Comparison of ENCODE assay signal across 9 cellular contexts in genomic region chr6:16712250-16712930, GRCh38. TPM values are rescaled to one million over a fixed set of nuclear protein-coding genes. Genes with fewer than 3 reads are reported as not detected.
DNase-seq lines count a peak whose midpoint lies in the region; ATAC-seq, FAIRE-seq and TF ChIP-seq lines count a peak whose summit lies in the region.
"Had no signal": no experiment of that assay in that cellular context is flagged by ENCODE, and none has a peak within 500 bp of the region (broad histone marks: within the 10 kb centered on the region; RNA-seq: fewer than 3 reads in every experiment).

No MANE protein-coding gene starts in this region.

- peaks cover 0 to 5% of the 10 kb centered on the region in 2 experiments for H3K36me3 ChIP-seq in keratinocyte (ENCODE audit: control insufficient read depth in 2 of 2, extremely low read depth in 1 of 2, insufficient read depth in 2 of 2, low read length in 2 of 2)
- no peaks in the 10 kb centered on the region for H3K36me3 ChIP-seq in thymus (ENCODE audit: control insufficient read depth, insufficient read depth)
- no peaks in the 10 kb centered on the region for H3K36me3 ChIP-seq in MG63

- no peaks in the 10 kb centered on the region for H3K9me3 ChIP-seq in keratinocyte (ENCODE audit: control insufficient read depth, low read depth, low read length)
- H3K9me3 ChIP-seq in thymus (ENCODE audit: control insufficient read depth): no peaks in the 10 kb centered on the region
- H3K9me3 ChIP-seq in MG63: no peaks in the 10 kb centered on the region

- peak overlapping the region; percentile 60 for H3K4me3 Mint-ChIP-seq in activated T-helper 1 cell treated with anti-CD3 and anti-CD28 coated beads, Interleukin-12 subunit alpha, Interleukin-12 subunit beta, Interleukin-2, Interleukin-4 antibody, amounts not matched to agents 30 ng/mL and 10 ng/mL and 1 ng/mL, durations not matched to agents 14 hours and 24 hours and 36 hours

- peak overlapping the region; percentile 51 for H2AFZ ChIP-seq in keratinocyte (ENCODE audit: control insufficient read depth, low read length)

- peak; percentile 75 for ATAC-seq in GM18867 (IDR thresholded peaks at IDR 0.05; ENCODE audit: unreplicated experiment)
- peak; percentile 73 for ATAC-seq in HG03196 (IDR thresholded peaks at IDR 0.05; ENCODE audit: unreplicated experiment)
- no peak for ATAC-seq in GM19328 (IDR thresholded peaks at IDR 0.05; ENCODE audit: unreplicated experiment)

- FAIRE-seq in keratinocyte (lab: Jason Lieb, UNC): no peak
- FAIRE-seq: endometrium had no signal

- no peak for TF ChIP-seq CTCF in 22Rv1 (IDR thresholded peaks at IDR 0.05)
- no peak for TF ChIP-seq CTCF in keratinocyte (optimal IDR thresholded peaks at IDR 0.05 in 1 of 3, IDR thresholded peaks at IDR 0.05 in 1 of 3, conservative IDR thresholded peaks at IDR 0.05 in 1 of 3; ENCODE audit: extremely low read depth in 1 of 3, insufficient read depth in 2 of 3, low read length in 3 of 3)

- H3K4me1 Mint-ChIP-seq in activated T-helper 1 cell treated with anti-CD3 and anti-CD28 coated beads, Interleukin-12 subunit alpha, Interleukin-12 subunit beta, Interleukin-2, Interleukin-4 antibody, amounts not matched to agents 30 ng/mL and 10 ng/mL and 1 ng/mL, durations not matched to agents 14 hours and 24 hours and 36 hours (ENCODE audit: low read depth): peaks cover 65% of the 10 kb centered on the region

- peaks cover 29% of the 10 kb centered on the region for H3K4me1 ChIP-seq in keratinocyte (ENCODE audit: control insufficient read depth, extremely low read depth, insufficient read depth, low read length)
- H3K4me1 ChIP-seq in thymus (ENCODE audit: control insufficient read depth, insufficient read depth, low read length): peaks cover 5% of the 10 kb centered on the region

- 14% methylated on average over 12 of the region's 12 CpGs for WGBS in thymus

- no peaks in the 10 kb centered on the region for H3K27me3 Mint-ChIP-seq in activated T-helper 1 cell treated with anti-CD3 and anti-CD28 coated beads, Interleukin-12 subunit alpha, Interleukin-12 subunit beta, Interleukin-2, Interleukin-4 antibody, amounts not matched to agents 30 ng/mL and 10 ng/mL and 1 ng/mL, durations not matched to agents 14 hours and 24 hours and 36 hours (ENCODE audit: insufficient read depth)

- peak overlapping the region; percentile 80 for H3K9ac ChIP-seq in keratinocyte (ENCODE audit: control insufficient read depth, extremely low read depth, insufficient read depth, low read length)

- H3K4me3 ChIP-seq in keratinocyte (ENCODE audit: control insufficient read depth in 2 of 3, extremely low read depth in 1 of 3, insufficient read depth in 2 of 3, low read depth in 1 of 3, low read length in 3 of 3) (peak overlapping the region in 2 of 3 experiments; percentile 5 to 28), thymus (ENCODE audit: low read length) (no peak overlapping the region), MG63 (no peak overlapping the region)

- H4K20me1 ChIP-seq in keratinocyte (ENCODE audit: control insufficient read depth, extremely low read depth, insufficient read depth, low read length): no peaks in the 10 kb centered on the region

- no peaks in the 10 kb centered on the region for H3K9me1 ChIP-seq in keratinocyte (ENCODE audit: control insufficient read depth, extremely low read depth, insufficient read depth, low read length)

- no peaks in the 10 kb centered on the region for H3K9me3 Mint-ChIP-seq in activated T-helper 1 cell treated with anti-CD3 and anti-CD28 coated beads, Interleukin-12 subunit alpha, Interleukin-12 subunit beta, Interleukin-2, Interleukin-4 antibody, amounts not matched to agents 30 ng/mL and 10 ng/mL and 1 ng/mL, durations not matched to agents 14 hours and 24 hours and 36 hours

- H3K27me3 ChIP-seq in keratinocyte (ENCODE audit: control insufficient read depth, extremely low read depth, insufficient read depth, low read length) (no peaks in the 10 kb centered on the region), thymus (ENCODE audit: control insufficient read depth, insufficient read depth) (no peaks in the 10 kb centered on the region), MG63 (no peaks in the 10 kb centered on the region)

- H3K36me3 Mint-ChIP-seq in activated T-helper 1 cell treated with anti-CD3 and anti-CD28 coated beads, Interleukin-12 subunit alpha, Interleukin-12 subunit beta, Interleukin-2, Interleukin-4 antibody, amounts not matched to agents 30 ng/mL and 10 ng/mL and 1 ng/mL, durations not matched to agents 14 hours and 24 hours and 36 hours (ENCODE audit: low read depth): peaks cover 27% of the 10 kb centered on the region

- intact Hi-C loops in activated T-helper 1 cell treated with anti-CD3 and anti-CD28 coated beads, Interleukin-12 subunit alpha, Interleukin-12 subunit beta, Interleukin-2, Interleukin-4 antibody, amounts not matched to agents 30 ng/mL and 10 ng/mL and 1 ng/mL, durations not matched to agents 14 hours and 24 hours and 36 hours (cut with micrococcal nuclease): loop anchor here (1.0 to 5.0 kb wide), 13 partner anchors 8 to 380 kb away; partner anchors contain the start of gene ATXN1

- peak overlapping the region; percentile 81 for H3K4me2 ChIP-seq in keratinocyte (ENCODE audit: control insufficient read depth, extremely low read depth, insufficient read depth, low read depth, low read length)

- peak overlapping the region; percentile 57 for H3K27ac ChIP-seq in 22Rv1
- H3K27ac ChIP-seq in keratinocyte (ENCODE audit: control insufficient read depth, insufficient read depth, low read length): peak overlapping the region; percentile 96
- H3K27ac ChIP-seq in thymus (ENCODE audit: low read depth): peak overlapping the region; percentile 56

- peaks cover 6% of the 10 kb centered on the region for H3K79me2 ChIP-seq in keratinocyte (ENCODE audit: control insufficient read depth, insufficient read depth, low read length)

- DNase-seq in activated T-helper 1 cell treated with anti-CD3 and anti-CD28 coated beads, Interleukin-12 subunit alpha, Interleukin-12 subunit beta, Interleukin-2, Interleukin-4 antibody, amounts not matched to agents 30 ng/mL and 10 ng/mL and 1 ng/mL, durations not matched to agents 14 hours and 24 hours and 36 hours (ENCODE audit: low spot score): no peak
- DNase-seq in keratinocyte (ENCODE audit: low read depth, low spot score): no peak
- DNase-seq in MG63: no peak

- dilution Hi-C loops in keratinocyte (cut with MboI; ENCODE audit: extremely low pct_ligation_motif_present, low sequenced_read_pairs): no loop called here

- peak overlapping the region; percentile 88 for H3K27ac Mint-ChIP-seq in activated T-helper 1 cell treated with anti-CD3 and anti-CD28 coated beads, Interleukin-12 subunit alpha, Interleukin-12 subunit beta, Interleukin-2, Interleukin-4 antibody, amounts not matched to agents 30 ng/mL and 10 ng/mL and 1 ng/mL, durations not matched to agents 14 hours and 24 hours and 36 hours

RNA-seq across cellular contexts. Expression of gene ATXN1, which starts 48.9 kb away (rescaled TPM):
- total RNA-seq in activated T-helper 1 cell treated with anti-CD3 and anti-CD28 coated beads, Interleukin-12 subunit alpha, Interleukin-12 subunit beta, Interleukin-2, Interleukin-4 antibody, amounts not matched to agents 30 ng/mL and 10 ng/mL and 1 ng/mL, durations not matched to agents 14 hours and 24 hours and 36 hours: 107 and 109 TPM in 2 replicates
- polyA plus RNA-seq in keratinocyte (9.4 to 9.7 TPM (median 9.4 TPM) in 3 replicates), thymus (6.8 TPM)
- 6.3 TPM for polyA plus RNA-seq in keratinocyte (2011; ENCODE audit: low read depth)
- polyA plus RNA-seq in keratinocyte (2011; cell fraction: cytosol; rRNA removed): 7.3 and 7.5 TPM in 2 replicates
- 19.2 and 21.1 TPM in 2 replicates for polyA plus RNA-seq in keratinocyte (2011; cell fraction: nucleus; rRNA removed)
- polyA plus RNA-seq in keratinocyte (2012; ENCODE audit: low replicate concordance): 8.8 and 11.5 TPM in 2 replicates
- 13.2 to 34.1 TPM (median 23.4 TPM) in 3 replicates for polyA minus RNA-seq in keratinocyte
- 8.1 TPM for polyA minus RNA-seq in keratinocyte (2011; cell fraction: cytosol; rRNA and poly(A)+ RNA removed)
- polyA minus RNA-seq in keratinocyte (2011; cell fraction: nucleus; rRNA and poly(A)+ RNA removed): 31.4 and 46.3 TPM in 2 replicates
- 1.9 and 5.9 TPM in 2 replicates for total RNA-seq in MG63 (2014; rRNA removed; shearing (Covaris generic); ENCODE audit: low replicate concordance)

Comparison
In these comparisons a context has a peak if more than half of its experiments do, and no peak if none do; other contexts are left out.
1. H3K4me3 ChIP-seq: peak in keratinocyte (2 of 3); none in thymus (single experiment) and MG63 (single experiment).
2. RNA of gene ATXN1, which starts 48.9 kb away (total RNA-seq): 107 to 109 TPM in activated T-helper 1 cell treated with anti-CD3 and anti-CD28 coated beads, Interleukin-12 subunit alpha, Interleukin-12 subunit beta, Interleukin-2, Interleukin-4 antibody, amounts not matched to agents 30 ng/mL and 10 ng/mL and 1 ng/mL, durations not matched to agents 14 hours and 24 hours and 36 hours; 1.9 to 5.9 TPM in MG63; every median in the first group is over 10 times any median in the second.
3. Peak in every context shown above with its lines, with median percentiles within 50 percentile points of each other: H3K27ac ChIP-seq.